Comparison of ENCODE assay signal across 19 cellular contexts in the genomic region with DNA sequence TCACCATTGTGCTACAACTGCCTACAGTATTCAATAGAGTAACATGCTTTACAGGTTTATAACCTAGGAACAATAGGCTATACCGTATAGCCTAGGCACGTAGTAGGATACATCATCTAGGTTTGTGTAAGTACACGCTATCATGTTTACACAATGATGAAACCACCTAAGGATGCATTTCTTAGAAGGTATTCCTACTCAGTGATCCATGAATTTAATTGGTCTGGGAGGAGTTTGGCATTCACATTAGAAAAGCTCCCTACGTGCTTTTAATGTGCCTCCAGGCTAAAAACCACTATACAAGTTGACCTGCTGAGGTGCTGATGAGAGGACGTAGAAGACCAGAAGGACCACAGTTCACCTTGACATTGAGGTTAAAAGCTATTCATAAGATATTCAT.
DNase-seq lines count a peak whose midpoint lies in the region; ATAC-seq and TF ChIP-seq lines count a peak whose summit lies in the region.
"Had no signal": no experiment of that assay in that cellular context is flagged by ENCODE, and none has a peak within 500 bp of the region (broad histone marks: within the 10 kb centered on the region; RNA-seq: fewer than 3 reads in every experiment).

No MANE protein-coding gene starts in this region.

- H3K4me3 ChIP-seq in HEK293 (ENCODE audit: low read depth, low read length) (no peak overlapping the region), body of pancreas (no peak overlapping the region)
- H3K4me3 ChIP-seq: BLaER1, HAP-1 had no signal

- ATAC-seq in body of pancreas = no peak
- ATAC-seq: SK-N-SH treated with all-trans-retinoic acid at 6 μM for 48 hours had no signal

- no peak for TF ChIP-seq CTCF in HEK293 (tag by site-specific recombination; IDR thresholded peaks at IDR 0.05)
- TF ChIP-seq CTCF in RWPE1 (conservative IDR thresholded peaks at IDR 0.05; ENCODE audit: low read depth) = no peak
- TF ChIP-seq CTCF in body of pancreas (IDR thresholded peaks at IDR 0.05) = no peak

- H3K27me3 ChIP-seq in body of pancreas = no peaks in the 10 kb centered on the region

- intact Hi-C loops in body of pancreas (cut with DNase I) = no loop called here

- H3K27ac ChIP-seq in HEK293 (ENCODE audit: extremely low read depth, low read depth, low read length) (no peak overlapping the region), RWPE1 (no peak overlapping the region), body of pancreas (no peak overlapping the region)
- H3K27ac ChIP-seq: 22Rv1, BLaER1 had no signal

- no peaks in the 10 kb centered on the region for H3K36me3 ChIP-seq in HEK293 (ENCODE audit: control insufficient read depth in 2 of 2, insufficient read depth in 1 of 2, low read length in 2 of 2)
- H3K36me3 ChIP-seq in body of pancreas (replicated peaks in 1 of 2; ENCODE audit: insufficient read depth in 1 of 2, low read depth in 2 of 2) = no peaks in the 10 kb centered on the region
- H3K36me3 ChIP-seq: BLaER1, HAP-1 had no signal

- H3K9me3 ChIP-seq in HEK293 (ENCODE audit: control insufficient read depth, insufficient read depth, low read depth, low read length) (no peaks in the 10 kb centered on the region), body of pancreas (no peaks in the 10 kb centered on the region)
- H3K9me3 ChIP-seq: BLaER1, HAP-1 had no signal

- POLR2A ChIA-PET in HEK293 (lab: Yijun Ruan, JAX) = no interaction called here
- POLR2A ChIA-PET in RWPE1 (lab: Yijun Ruan, JAX; ENCODE audit: low non-redundant PET) = no interaction called here

- no peak for TF ChIP-seq POLR2A in body of pancreas (IDR thresholded peaks at IDR 0.05)

- H3K4me1 ChIP-seq in HEK293 (ENCODE audit: control insufficient read depth, insufficient read depth, low read length) (0 out of 2 replicates have a peak, but pooled peaks cover 3% of the 10 kb centered on the region), body of pancreas (no peaks in the 10 kb centered on the region)
- H3K4me1 ChIP-seq: BLaER1 had no signal

- DNase-seq in DMS153 (lab: John Stamatoyannopoulos, UW) (peak; percentile 55), DMS153 treated with DMSO at 0.1 percent for 48 hours (lab: John Stamatoyannopoulos, UW; ENCODE audit: unreplicated experiment) (no peak), RWPE1 (ENCODE audit: low spot score) (peak; percentile 4), kidney tubule cell (ENCODE audit: low spot score) (peak; percentile 69), body of pancreas (no peak), NAMALWA (ENCODE audit: low spot score) (no peak)
- DNase-seq in activated CD8-positive, alpha-beta memory T cell treated with anti-CD3 and anti-CD28 coated beads, Interleukin-2, amount 50 U/mL, for 4 hours = no peak
- DNase-seq: CD8-positive, alpha-beta memory T cell; DMS 273 treated with DMSO at 0.1 percent for 48 hours; IMR-90; Kasumi-1; NCI-H1436 treated with DMSO at 0.1 percent for 48 hours; NCI-H526; SHP77 had no signal

- 64 to 79% methylated on average over 5 of the region's 5 CpGs for WGBS in body of pancreas, 2 donors

- CTCF ChIA-PET in HEK293 (lab: Yijun Ruan, JAX) = no interaction called here
- CTCF ChIA-PET in RWPE1 (lab: Yijun Ruan, JAX) = no interaction called here

TF ChIP-seq in HEK293, 187 proteins besides CTCF, POLR2A, EP300 and RAD21:
- TF ChIP-seq TCF7L2 (IDR thresholded peaks at IDR 0.05; ENCODE audit: borderline replicate concordance, low read depth, low read length) (peak; percentile 66; the same call in 1 of the 2 replicates), ZNF140 (tag by site-specific recombination; IDR thresholded peaks at IDR 0.05) (no peak), TRIM28 (IDR thresholded peaks at IDR 0.05; ENCODE audit: borderline replicate concordance, low read length) (peak; percentile 75), HOXD13 (CRISPR knock-in tag; IDR thresholded peaks at IDR 0.05; ENCODE audit: borderline replicate concordance) (peak; percentile 89)

Comparison
In these comparisons a context has a peak if more than half of its experiments do, and no peak if none do; other contexts are left out.
1. DNase-seq: peak in DMS153 (single experiment), RWPE1 (single experiment) and kidney tubule cell (single experiment); none in DMS153 treated with DMSO at 0.1 percent for 48 hours (single experiment), activated CD8-positive, alpha-beta memory T cell treated with anti-CD3 and anti-CD28 coated beads, Interleukin-2, amount 50 U/mL, for 4 hours (single experiment), body of pancreas (0 of 4) and NAMALWA (single experiment).